13 cellular contexts compared by ENCODE assay signal in the genomic region with DNA sequence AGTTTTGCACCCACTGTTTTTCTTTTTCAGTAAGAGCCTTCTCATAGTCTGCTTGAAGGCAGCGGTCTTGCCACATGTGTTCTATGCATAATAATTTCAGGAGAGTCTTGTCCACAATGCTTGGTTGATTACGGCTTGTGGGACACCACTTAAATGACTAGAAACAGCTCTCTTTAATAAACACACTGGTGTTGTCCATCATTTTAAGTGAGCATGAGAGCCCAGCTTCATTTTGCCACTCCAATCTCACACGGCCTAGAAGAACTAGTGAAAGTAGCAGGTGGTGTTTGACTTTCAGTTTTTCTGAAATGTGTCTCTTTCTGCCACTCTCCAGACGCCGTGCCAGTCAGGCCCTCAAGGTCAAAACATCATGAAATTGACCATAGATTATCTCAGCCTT.
A peak's percentile ranks its signal among the peaks of the same experiment; 100 is the strongest.
DNase-seq lines count a peak whose midpoint lies in the region; ATAC-seq and TF ChIP-seq lines count a peak whose summit lies in the region.
"Had no signal": no experiment of that assay in that cellular context is flagged by ENCODE, and none has a peak within 500 bp of the region (broad histone marks: within the 10 kb centered on the region; RNA-seq: fewer than 3 reads in every experiment).

No MANE protein-coding gene starts in this region.

- in situ Hi-C loops in GM13976 (cut with MboI; ENCODE audit: low sequenced_read_pairs, unreplicated experiment), result no loop called here

- H3K27ac ChIP-seq in WERI-Rb-1 (no peak overlapping the region), heart right ventricle (no peak overlapping the region)
- H3K27ac ChIP-seq: GM23248, neural progenitor cell had no signal

- DNase-seq in GM13976 (ENCODE audit: low spot score) (peak; percentile 17), WERI-Rb-1 (no peak), BE2C (no peak), heart right ventricle (no peak)
- no peak for DNase-seq in activated naive CD8-positive, alpha-beta T cell treated with anti-CD3 and anti-CD28 coated beads for 36 hours
- DNase-seq in NK-92 treated with Interleukin-12 subunit alpha and Interleukin-12 subunit beta, amount 100 ng/mL, for 24 hours (lab: John Stamatoyannopoulos, UW), result no peak
- DNase-seq: activated T-cell treated with anti-CD3 and anti-CD28 coated beads, Interleukin-2, amount 50 U/mL, for 24 hours; cortex of kidney; GM23248; NCI-H1105 had no signal

- no peaks in the 10 kb centered on the region for H3K36me3 ChIP-seq in WERI-Rb-1
- H3K36me3 ChIP-seq in BE2C, result no peaks in the 10 kb centered on the region
- H3K36me3 ChIP-seq in heart right ventricle, result peaks cover 0 to 8% (median 0%) of the 10 kb centered on the region in 9 donors
- H3K36me3 ChIP-seq: neural progenitor cell had no signal

- peaks cover 20% of the 10 kb centered on the region for H3K4me1 Mint-ChIP-seq in activated naive CD8-positive, alpha-beta T cell treated with anti-CD3 and anti-CD28 coated beads for 36 hours

- no peak overlapping the region for H3K4me3 Mint-ChIP-seq in activated naive CD8-positive, alpha-beta T cell treated with anti-CD3 and anti-CD28 coated beads for 36 hours
- H3K4me3 Mint-ChIP-seq: activated T-cell treated with anti-CD3 and anti-CD28 coated beads, Interleukin-2, amount 50 U/mL, for 24 hours; neural progenitor cell had no signal

- TF ChIP-seq CTCF in GM13976 (IDR thresholded peaks at IDR 0.05; ENCODE audit: borderline replicate concordance, control extremely low read depth, extremely low read depth, insufficient read depth, missing control alignments), result no peak
- TF ChIP-seq CTCF in WERI-Rb-1 (IDR thresholded peaks at IDR 0.05; ENCODE audit: low read depth, low read length), result no peak
- TF ChIP-seq CTCF in BE2C (IDR thresholded peaks at IDR 0.05; ENCODE audit: low read depth, low read length), result no peak
- TF ChIP-seq CTCF in heart right ventricle (IDR thresholded peaks at IDR 0.05), result no peak

- H3K36me3 Mint-ChIP-seq in activated naive CD8-positive, alpha-beta T cell treated with anti-CD3 and anti-CD28 coated beads for 36 hours, result peaks cover 28% of the 10 kb centered on the region

- WGBS in heart right ventricle, 2 donors, result 86 to 89% methylated on average over 5 of the region's 5 CpGs

- H3K4me3 ChIP-seq in WERI-Rb-1 (ENCODE audit: low read depth, low read length) (no peak overlapping the region), BE2C (ENCODE audit: low read depth, low read length) (no peak overlapping the region), heart right ventricle (no peak overlapping the region)
- H3K4me3 ChIP-seq: GM23248, neural progenitor cell had no signal

- peak overlapping the region; percentile 3 for H3K27ac Mint-ChIP-seq in activated naive CD8-positive, alpha-beta T cell treated with anti-CD3 and anti-CD28 coated beads for 36 hours
- H3K27ac Mint-ChIP-seq: neural progenitor cell had no signal

- H3K9me3 ChIP-seq in WERI-Rb-1 (ENCODE audit: severe bottlenecking) (no peaks in the 10 kb centered on the region), BE2C (no peaks in the 10 kb centered on the region), heart right ventricle (peaks cover 0 to 5% (median 0%) of the 10 kb centered on the region in 11 donors)

- H3K4me1 ChIP-seq in BE2C, result no peaks in the 10 kb centered on the region
- H3K4me1 ChIP-seq in heart right ventricle, result peaks cover 0 to 7% (median 0%) of the 10 kb centered on the region in 9 donors
- H3K4me1 ChIP-seq: neural progenitor cell had no signal

- ATAC-seq in GM21381 (IDR thresholded peaks at IDR 0.05; ENCODE audit: unreplicated experiment) (peak; percentile 66), HG03103 (IDR thresholded peaks at IDR 0.05; ENCODE audit: low read depth, unreplicated experiment) (peak; percentile 56), heart right ventricle (no peak)

- H3K27me3 ChIP-seq in WERI-Rb-1 (ENCODE audit: insufficient read depth, low read depth, severe bottlenecking) (no peaks in the 10 kb centered on the region), BE2C (no peaks in the 10 kb centered on the region), heart right ventricle (no peaks in the 10 kb centered on the region)
- H3K27me3 ChIP-seq: neural progenitor cell had no signal

- no peaks in the 10 kb centered on the region for H3K27me3 Mint-ChIP-seq in activated naive CD8-positive, alpha-beta T cell treated with anti-CD3 and anti-CD28 coated beads for 36 hours
- H3K27me3 Mint-ChIP-seq: activated T-cell treated with anti-CD3 and anti-CD28 coated beads, Interleukin-2, amount 50 U/mL, for 24 hours had no signal

- intact Hi-C loops in heart right ventricle (cut with DNase I), result no loop called here

- peaks cover 4% of the 10 kb centered on the region for H3K9me3 Mint-ChIP-seq in activated naive CD8-positive, alpha-beta T cell treated with anti-CD3 and anti-CD28 coated beads for 36 hours
- H3K9me3 Mint-ChIP-seq: activated T-cell treated with anti-CD3 and anti-CD28 coated beads, Interleukin-2, amount 50 U/mL, for 24 hours had no signal

Comparison
In these comparisons a context has a peak if more than half of its experiments do, and no peak if none do; other contexts are left out.
1. ATAC-seq: peak in GM21381 (single experiment) and HG03103 (single experiment); none in heart right ventricle (0 of 8).